1 cellular context compared by ENCODE assay signal in genomic region chr3:191066669-191067068, GRCh38.
TF ChIP-seq lines count a peak whose summit lies in the region.

No MANE protein-coding gene starts in this region.

TF ChIP-seq in WTC11, 78 proteins besides CTCF, POLR2A, EP300 and RAD21 (continued from another document):
- TF ChIP-seq USF2 (CRISPR knock-in tag; IDR thresholded peaks at IDR 0.05) = no peak
- TF ChIP-seq SMAD3 (CRISPR knock-in tag; IDR thresholded peaks at IDR 0.05; ENCODE audit: borderline replicate concordance) = no peak
- no peak for TF ChIP-seq ZNF263 (CRISPR knock-in tag; IDR thresholded peaks at IDR 0.05; ENCODE audit: low read depth)
- no peak for TF ChIP-seq USF1 (CRISPR knock-in tag; IDR thresholded peaks at IDR 0.05)
- TF ChIP-seq GABPB1 (CRISPR knock-in tag; IDR thresholded peaks at IDR 0.05) = no peak
